In the genomic region with DNA sequence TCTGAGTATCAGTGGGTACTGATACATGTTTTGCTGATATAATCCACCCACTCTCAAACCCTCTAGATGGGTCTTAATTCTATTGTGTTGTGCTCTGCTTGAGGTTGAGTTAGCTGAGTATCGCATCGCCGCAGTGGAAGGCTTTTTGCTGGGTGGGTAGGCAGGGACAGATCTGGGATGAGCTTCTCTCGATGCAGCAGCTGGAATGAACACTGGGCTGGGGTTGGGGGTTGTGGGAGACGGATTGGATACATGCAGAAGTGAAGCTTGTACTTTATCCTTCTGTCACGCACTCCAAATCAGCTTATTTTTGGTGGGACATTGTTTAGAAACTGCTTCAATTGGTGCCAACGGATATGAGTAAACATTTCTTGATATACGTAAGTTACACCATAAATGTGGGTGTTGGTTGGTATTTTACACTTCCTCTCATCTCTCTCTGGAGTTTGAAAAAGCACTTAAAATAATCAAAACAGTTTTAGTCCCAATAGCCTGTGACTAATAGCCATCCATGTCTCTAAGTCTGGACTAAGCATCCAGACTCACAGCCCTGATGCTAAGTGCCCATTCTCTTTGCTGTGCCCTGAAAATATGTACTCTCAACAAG, we compare ENCODE assay signal across 13 cellular contexts.
A peak's percentile ranks its signal among the peaks of the same experiment; 100 is the strongest.
DNase-seq lines count a peak whose midpoint lies in the region; ATAC-seq, FAIRE-seq and TF ChIP-seq lines count a peak whose summit lies in the region.
"Had no signal": no experiment of that assay in that cellular context is flagged by ENCODE, and none has a peak within 500 bp of the region (broad histone marks: within the 10 kb centered on the region; RNA-seq: fewer than 3 reads in every experiment).

No MANE protein-coding gene starts in this region.

- H3K79me2 ChIP-seq in neural cell (replicated peaks; ENCODE audit: insufficient read depth, low read length) = no peaks in the 10 kb centered on the region

- TF ChIP-seq POLR2A in H54 (IDR thresholded peaks at IDR 0.05; ENCODE audit: low read depth, low read length) = no peak

- H3F3A ChIP-seq in neural cell (ENCODE audit: insufficient read depth, low read length, poor library complexity, severe bottlenecking) = peaks cover 4% of the 10 kb centered on the region

- H4K20me1 ChIP-seq in neural cell (ENCODE audit: insufficient read depth) = no peaks in the 10 kb centered on the region
- H4K20me1 ChIP-seq: BLaER1 had no signal

- H3K9ac ChIP-seq in neural cell (ENCODE audit: low read length) = peak overlapping the region; percentile 30
- H3K9ac ChIP-seq: BLaER1 had no signal

- FAIRE-seq in bronchial epithelial cell (lab: Jason Lieb, UNC) = no peak
- no peak for FAIRE-seq in H54 (lab: Jason Lieb, UNC)
- FAIRE-seq: colon, D721Med, pancreas, RCC 7860 had no signal

- no peak overlapping the region for H3K4me3 ChIP-seq in AG10803 (ENCODE audit: low read length)
- H3K4me3 ChIP-seq in bronchial epithelial cell (ENCODE audit: low read depth, low read length) = no peak overlapping the region
- peak overlapping the region; percentile 48 for H3K4me3 ChIP-seq in neural cell (ENCODE audit: low read length)
- H3K4me3 ChIP-seq in left lung = no peak overlapping the region
- H3K4me3 ChIP-seq: BLaER1, pancreas, right lobe of liver had no signal

- H3K27me3 ChIP-seq in bronchial epithelial cell (ENCODE audit: control insufficient read depth, insufficient read depth, low read length) (no peaks in the 10 kb centered on the region), neural cell (ENCODE audit: insufficient read depth, low read depth, low read length) (no peaks in the 10 kb centered on the region), left lung (no peaks in the 10 kb centered on the region)
- H3K27me3 ChIP-seq: BLaER1, pancreas, right lobe of liver had no signal

- intact Hi-C loops in left lung (cut with DNase I) = no loop called here

- DNase-seq in AG10803 (ENCODE audit: low read depth) (peak; percentile 33), HCEC 1CT (peak; percentile 34), bronchial epithelial cell (ENCODE audit: low read depth) (peak; percentile 68), left lung (no peak), H54 (ENCODE audit: insufficient read length, low spot score) (no peak)

- no peak for TF ChIP-seq EP300 in neural cell (conservative IDR thresholded peaks at IDR 0.05; ENCODE audit: poor library complexity, severe bottlenecking)

- H3K9me3 ChIP-seq in neural cell (ENCODE audit: low read length) (no peaks in the 10 kb centered on the region), left lung (no peaks in the 10 kb centered on the region)
- H3K9me3 ChIP-seq: BLaER1, pancreas, right lobe of liver had no signal

- no peaks in the 10 kb centered on the region for H3K36me3 ChIP-seq in bronchial epithelial cell (ENCODE audit: control insufficient read depth, insufficient read depth, low read length)
- H3K36me3 ChIP-seq in neural cell (ENCODE audit: insufficient read depth, low read length) = no peaks in the 10 kb centered on the region
- H3K36me3 ChIP-seq in left lung = no peaks in the 10 kb centered on the region
- H3K36me3 ChIP-seq: BLaER1, pancreas, right lobe of liver had no signal

- no peaks in the 10 kb centered on the region for H3K9me2 ChIP-seq in neural cell (ENCODE audit: insufficient read depth, low read length)

- H3K4me2 ChIP-seq in neural cell (ENCODE audit: low read length) = peak overlapping the region; percentile 71
- H3K4me2 ChIP-seq: BLaER1 had no signal

- H3K4me1 ChIP-seq in left lung = no peaks in the 10 kb centered on the region
- H3K4me1 ChIP-seq: BLaER1, right lobe of liver had no signal

- no peak for TF ChIP-seq CTCF in AG10803 (conservative IDR thresholded peaks at IDR 0.05; ENCODE audit: low read length)
- TF ChIP-seq CTCF in bronchial epithelial cell (IDR thresholded peaks at IDR 0.05; ENCODE audit: insufficient read depth, low read length, severe bottlenecking) = no peak
- TF ChIP-seq CTCF in neural cell (IDR thresholded peaks at IDR 0.05; ENCODE audit: poor library complexity, severe bottlenecking) = no peak
- no peak for TF ChIP-seq CTCF in left lung (IDR thresholded peaks at IDR 0.05)

- H3K27ac ChIP-seq in neural cell (ENCODE audit: low read length) = peak overlapping the region; percentile 79
- no peak overlapping the region for H3K27ac ChIP-seq in left lung
- H3K27ac ChIP-seq: BLaER1, pancreas, right lobe of liver had no signal

- ATAC-seq in left lung (no peak), GM18498 (IDR thresholded peaks at IDR 0.05; ENCODE audit: unreplicated experiment) (no peak)

- no peak for TF ChIP-seq RAD21 in neural cell (conservative IDR thresholded peaks at IDR 0.05)

- H2AFZ ChIP-seq in neural cell (ENCODE audit: low read depth, low read length) = no peak overlapping the region

TF ChIP-seq in neural cell, 6 proteins besides CTCF, POLR2A, EP300 and RAD21:
- TF ChIP-seq POLR2AphosphoS5 (IDR thresholded peaks at IDR 0.05) (no peak), MXI1 (conservative IDR thresholded peaks at IDR 0.05; ENCODE audit: poor library complexity, severe bottlenecking) (no peak), TAF1 (IDR thresholded peaks at IDR 0.05; ENCODE audit: low read depth) (no peak), EZH2 (IDR thresholded peaks at IDR 0.05; ENCODE audit: borderline replicate concordance, insufficient read depth, low read length, poor library complexity, severe bottlenecking) (no peak), SMC3 (conservative IDR thresholded peaks at IDR 0.05; ENCODE audit: poor library complexity) (no peak)
- TF ChIP-seq, protein P1, sequence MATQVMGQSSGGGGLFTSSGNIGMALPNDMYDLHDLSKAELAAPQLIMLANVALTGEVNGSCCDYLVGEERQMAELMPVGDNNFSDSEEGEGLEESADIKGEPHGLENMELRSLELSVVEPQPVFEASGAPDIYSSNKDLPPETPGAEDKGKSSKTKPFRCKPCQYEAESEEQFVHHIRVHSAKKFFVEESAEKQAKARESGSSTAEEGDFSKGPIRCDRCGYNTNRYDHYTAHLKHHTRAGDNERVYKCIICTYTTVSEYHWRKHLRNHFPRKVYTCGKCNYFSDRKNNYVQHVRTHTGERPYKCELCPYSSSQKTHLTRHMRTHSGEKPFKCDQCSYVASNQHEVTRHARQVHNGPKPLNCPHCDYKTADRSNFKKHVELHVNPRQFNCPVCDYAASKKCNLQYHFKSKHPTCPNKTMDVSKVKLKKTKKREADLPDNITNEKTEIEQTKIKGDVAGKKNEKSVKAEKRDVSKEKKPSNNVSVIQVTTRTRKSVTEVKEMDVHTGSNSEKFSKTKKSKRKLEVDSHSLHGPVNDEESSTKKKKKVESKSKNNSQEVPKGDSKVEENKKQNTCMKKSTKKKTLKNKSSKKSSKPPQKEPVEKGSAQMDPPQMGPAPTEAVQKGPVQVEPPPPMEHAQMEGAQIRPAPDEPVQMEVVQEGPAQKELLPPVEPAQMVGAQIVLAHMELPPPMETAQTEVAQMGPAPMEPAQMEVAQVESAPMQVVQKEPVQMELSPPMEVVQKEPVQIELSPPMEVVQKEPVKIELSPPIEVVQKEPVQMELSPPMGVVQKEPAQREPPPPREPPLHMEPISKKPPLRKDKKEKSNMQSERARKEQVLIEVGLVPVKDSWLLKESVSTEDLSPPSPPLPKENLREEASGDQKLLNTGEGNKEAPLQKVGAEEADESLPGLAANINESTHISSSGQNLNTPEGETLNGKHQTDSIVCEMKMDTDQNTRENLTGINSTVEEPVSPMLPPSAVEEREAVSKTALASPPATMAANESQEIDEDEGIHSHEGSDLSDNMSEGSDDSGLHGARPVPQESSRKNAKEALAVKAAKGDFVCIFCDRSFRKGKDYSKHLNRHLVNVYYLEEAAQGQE (IDR thresholded peaks at IDR 0.05; ENCODE audit: borderline replicate concordance) = no peak

Comparison
In these comparisons a context has a peak if more than half of its experiments do, and no peak if none do; other contexts are left out.
1. DNase-seq: peak in AG10803 (single experiment), HCEC 1CT (single experiment) and bronchial epithelial cell (single experiment); none in left lung (0 of 2) and H54 (single experiment).